In the genomic region with DNA sequence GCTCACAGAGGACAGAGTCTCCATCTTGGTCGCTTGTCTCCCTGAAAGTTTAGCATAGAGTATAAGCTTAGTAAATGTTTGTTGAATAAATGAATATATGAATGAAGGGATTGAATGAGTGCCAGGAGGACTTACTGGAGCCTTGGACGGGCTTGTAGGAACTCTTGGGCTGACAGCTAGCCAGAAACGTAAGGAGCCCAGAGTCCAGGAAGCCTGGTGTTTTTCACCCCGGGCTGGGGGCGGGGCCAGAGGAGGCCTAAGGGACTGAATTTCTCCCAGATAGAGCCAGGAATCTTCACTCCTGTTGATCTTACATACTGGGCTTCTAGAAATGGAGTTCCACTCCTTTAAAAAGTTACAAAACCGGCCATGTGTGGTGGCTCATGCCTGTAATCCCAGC, we compare ENCODE assay signal across 17 cellular contexts.
DNase-seq lines count a peak whose midpoint lies in the region; ATAC-seq and TF ChIP-seq lines count a peak whose summit lies in the region.
"Had no signal": no experiment of that assay in that cellular context is flagged by ENCODE, and none has a peak within 500 bp of the region (broad histone marks: within the 10 kb centered on the region; RNA-seq: fewer than 3 reads in every experiment).

No MANE protein-coding gene starts in this region.

- intact Hi-C loops in lower lobe of right lung (cut with DNase I): no loop called here

- peak; percentile 49 for DNase-seq in GM23248
- no peak for DNase-seq in fibroblast of lung (ENCODE audit: low read depth in 2 of 2)
- DNase-seq in lower lobe of right lung: peak; percentile 66
- no peak for DNase-seq in stimulated activated naive B cell treated with anti-CD40 and anti-IgM and Interleukin-4, amounts not matched to agents 10 μg/mL and 1 μg/mL and 100 μg/mL, for 72 hours
- DNase-seq: activated gamma-delta T cell, COR-L47, esophagus squamous epithelium, NCI-H69, OCI-M1, SHP77 treated with DMSO at 0.1 percent for 48 hours, T-helper 1 cell had no signal

- peak overlapping the region; percentile 66 for H2AFZ ChIP-seq in GM23248
- peak overlapping the region; percentile 30 for H2AFZ ChIP-seq in fibroblast of lung (ENCODE audit: low read length)

- H3K4me3 Mint-ChIP-seq in stimulated activated naive B cell treated with anti-CD40 and anti-IgM and Interleukin-4, amounts not matched to agents 10 μg/mL and 1 μg/mL and 100 μg/mL, for 72 hours: no peak overlapping the region
- H3K4me3 Mint-ChIP-seq: central memory CD8-positive, alpha-beta T cell; nephron had no signal

- no peaks in the 10 kb centered on the region for H3K36me3 Mint-ChIP-seq in stimulated activated naive B cell treated with anti-CD40 and anti-IgM and Interleukin-4, amounts not matched to agents 10 μg/mL and 1 μg/mL and 100 μg/mL, for 72 hours

- no peaks in the 10 kb centered on the region for H3K9me2 ChIP-seq in GM23248 (ENCODE audit: insufficient read depth)

- H3K27me3 ChIP-seq in GM23248 (replicated peaks; ENCODE audit: insufficient read depth) (no peaks in the 10 kb centered on the region), fibroblast of lung (ENCODE audit: control insufficient read depth, insufficient read depth, low read length) (no peaks in the 10 kb centered on the region), lower lobe of right lung (ENCODE audit: low read depth) (no peaks in the 10 kb centered on the region), subcutaneous abdominal adipose tissue (ENCODE audit: control insufficient read depth in 5 of 5, insufficient read depth in 4 of 5, low read length in 5 of 5) (peaks cover 0 to 14% (median 5%) of the 10 kb centered on the region in 5 donors)

- H3K4me1 ChIP-seq in GM23248 (ENCODE audit: insufficient read depth): peaks cover 22% of the 10 kb centered on the region
- H3K4me1 ChIP-seq in fibroblast of lung (ENCODE audit: control insufficient read depth, extremely low read depth, insufficient read depth, low read length): no peaks in the 10 kb centered on the region
- peaks cover 14% of the 10 kb centered on the region for H3K4me1 ChIP-seq in lower lobe of right lung
- H3K4me1 ChIP-seq in subcutaneous abdominal adipose tissue (ENCODE audit: control insufficient read depth in 5 of 5, insufficient read depth in 5 of 5, low read length in 5 of 5): peaks cover 0 to 10% (median 5%) of the 10 kb centered on the region in 5 donors

- H3K9me3 ChIP-seq in GM23248 (ENCODE audit: low read depth) (no peaks in the 10 kb centered on the region), fibroblast of lung (ENCODE audit: control insufficient read depth, insufficient read depth, low read depth, low read length) (no peaks in the 10 kb centered on the region), lower lobe of right lung (no peaks in the 10 kb centered on the region), subcutaneous abdominal adipose tissue (ENCODE audit: control insufficient read depth in 5 of 5, low read length in 5 of 5) (peaks cover 0 to 3% (median 0%) of the 10 kb centered on the region in 5 donors)
- H3K9me3 ChIP-seq: thoracic aorta had no signal

- no peak overlapping the region for H3K27ac Mint-ChIP-seq in stimulated activated naive B cell treated with anti-CD40 and anti-IgM and Interleukin-4, amounts not matched to agents 10 μg/mL and 1 μg/mL and 100 μg/mL, for 72 hours

- H3K79me2 ChIP-seq in GM23248 (ENCODE audit: insufficient read depth) (no peaks in the 10 kb centered on the region), fibroblast of lung (ENCODE audit: control insufficient read depth, insufficient read depth, low read length) (no peaks in the 10 kb centered on the region)

- H3F3A ChIP-seq in GM23248 (ENCODE audit: insufficient read depth): peaks cover 12% of the 10 kb centered on the region; the same call in 1 of the 2 replicates

- H3K27ac ChIP-seq in GM23248 (peak overlapping the region; percentile 9; the same call in 1 of the 2 replicates), fibroblast of lung (ENCODE audit: insufficient read depth, low read length) (no peak overlapping the region), lower lobe of right lung (peak overlapping the region; percentile 43), subcutaneous abdominal adipose tissue (ENCODE audit: low read depth, low read length) (peak overlapping the region; percentile 30)
- H3K27ac ChIP-seq: esophagus squamous epithelium, thoracic aorta had no signal

- WGBS in GM23248 (ENCODE audit: low coverage in 1 of 2, low lambda C conversion rate in 2 of 2, missing lambda C conversion rate in 2 of 2), 2 experiments: 29 to 39% methylated on average over 6 of the region's 6 CpGs

- peaks cover 15 to 36% of the 10 kb centered on the region in 2 donors for H3K27me3 Mint-ChIP-seq in stimulated activated naive B cell treated with anti-CD40 and anti-IgM and Interleukin-4, amounts not matched to agents 10 μg/mL and 1 μg/mL and 100 μg/mL, for 72 hours

- in situ Hi-C loops in GM23248 (cut with MboI): no loop called here

- H4K20me1 ChIP-seq in GM23248 (ENCODE audit: insufficient read depth): no peaks in the 10 kb centered on the region
- H4K20me1 ChIP-seq in fibroblast of lung (ENCODE audit: control insufficient read depth, extremely low read depth, insufficient read depth, low read length): no peaks in the 10 kb centered on the region

- H3K4me2 ChIP-seq in GM23248 (ENCODE audit: unreplicated experiment): peak overlapping the region; percentile 81
- H3K4me2 ChIP-seq in fibroblast of lung (ENCODE audit: extremely low read depth, insufficient read depth, low read length): no peak overlapping the region

- H3K9ac ChIP-seq in GM23248 (no peak overlapping the region; the same call in 1 of the 2 replicates), fibroblast of lung (ENCODE audit: insufficient read depth, low read length) (no peak overlapping the region), subcutaneous abdominal adipose tissue (ENCODE audit: low read length in 5 of 5) (no peak overlapping the region)

- TF ChIP-seq CTCF in fibroblast of lung (conservative IDR thresholded peaks at IDR 0.05 in 1 of 2, IDR thresholded peaks at IDR 0.05 in 1 of 2; ENCODE audit: low read depth in 1 of 2, low read length in 2 of 2) (no peak), lower lobe of right lung (IDR thresholded peaks at IDR 0.05) (no peak)

- ATAC-seq in lower lobe of right lung (peak; percentile 67 to 71), GM19452 (IDR thresholded peaks at IDR 0.05; ENCODE audit: unreplicated experiment) (no peak), GM19035 (IDR thresholded peaks at IDR 0.05; ENCODE audit: unreplicated experiment) (no peak)
- no peak for ATAC-seq in stimulated activated naive B cell treated with anti-CD40 and anti-IgM and Interleukin-4, amounts not matched to agents 10 μg/mL and 1 μg/mL and 100 μg/mL, for 72 hours (replicated peaks)

- H3K4me3 ChIP-seq in GM23248 (peak overlapping the region; percentile 23), fibroblast of lung (replicated peaks in 1 of 4; ENCODE audit: control extremely low read depth in 1 of 4, insufficient read depth in 1 of 4, low read depth in 3 of 4, low read length in 4 of 4) (no peak overlapping the region), lower lobe of right lung (no peak overlapping the region), subcutaneous abdominal adipose tissue (ENCODE audit: low read depth in 1 of 5, low read length in 5 of 5) (no peak overlapping the region)
- H3K4me3 ChIP-seq: esophagus squamous epithelium, thoracic aorta had no signal

- H3K4me1 Mint-ChIP-seq in stimulated activated naive B cell treated with anti-CD40 and anti-IgM and Interleukin-4, amounts not matched to agents 10 μg/mL and 1 μg/mL and 100 μg/mL, for 72 hours: no peaks in the 10 kb centered on the region
- H3K4me1 Mint-ChIP-seq: central memory CD8-positive, alpha-beta T cell had no signal

- peaks cover 8 to 11% of the 10 kb centered on the region in 2 donors for H3K9me3 Mint-ChIP-seq in stimulated activated naive B cell treated with anti-CD40 and anti-IgM and Interleukin-4, amounts not matched to agents 10 μg/mL and 1 μg/mL and 100 μg/mL, for 72 hours
- H3K9me3 Mint-ChIP-seq: central memory CD8-positive, alpha-beta T cell; nephron had no signal

- H3K36me3 ChIP-seq in GM23248 (ENCODE audit: low read depth) (no peaks in the 10 kb centered on the region), fibroblast of lung (ENCODE audit: control insufficient read depth, insufficient read depth, low read length) (no peaks in the 10 kb centered on the region), lower lobe of right lung (no peaks in the 10 kb centered on the region), subcutaneous abdominal adipose tissue (ENCODE audit: control insufficient read depth in 5 of 5, insufficient read depth in 5 of 5, low read length in 5 of 5) (no peaks in the 10 kb centered on the region)
- H3K36me3 ChIP-seq: esophagus squamous epithelium, thoracic aorta had no signal

Comparison
In these comparisons a context has a peak if more than half of its experiments do, and no peak if none do; other contexts are left out.
1. DNase-seq: peak in GM23248 (single experiment) and lower lobe of right lung (single experiment); none in fibroblast of lung (0 of 2) and stimulated activated naive B cell treated with anti-CD40 and anti-IgM and Interleukin-4, amounts not matched to agents 10 μg/mL and 1 μg/mL and 100 μg/mL, for 72 hours (single experiment).
2. ATAC-seq: peak in lower lobe of right lung (2 of 2); none in GM19452 (single experiment), stimulated activated naive B cell treated with anti-CD40 and anti-IgM and Interleukin-4, amounts not matched to agents 10 μg/mL and 1 μg/mL and 100 μg/mL, for 72 hours (0 of 2) and GM19035 (single experiment).